15 cellular contexts compared by ENCODE assay signal in the genomic region with DNA sequence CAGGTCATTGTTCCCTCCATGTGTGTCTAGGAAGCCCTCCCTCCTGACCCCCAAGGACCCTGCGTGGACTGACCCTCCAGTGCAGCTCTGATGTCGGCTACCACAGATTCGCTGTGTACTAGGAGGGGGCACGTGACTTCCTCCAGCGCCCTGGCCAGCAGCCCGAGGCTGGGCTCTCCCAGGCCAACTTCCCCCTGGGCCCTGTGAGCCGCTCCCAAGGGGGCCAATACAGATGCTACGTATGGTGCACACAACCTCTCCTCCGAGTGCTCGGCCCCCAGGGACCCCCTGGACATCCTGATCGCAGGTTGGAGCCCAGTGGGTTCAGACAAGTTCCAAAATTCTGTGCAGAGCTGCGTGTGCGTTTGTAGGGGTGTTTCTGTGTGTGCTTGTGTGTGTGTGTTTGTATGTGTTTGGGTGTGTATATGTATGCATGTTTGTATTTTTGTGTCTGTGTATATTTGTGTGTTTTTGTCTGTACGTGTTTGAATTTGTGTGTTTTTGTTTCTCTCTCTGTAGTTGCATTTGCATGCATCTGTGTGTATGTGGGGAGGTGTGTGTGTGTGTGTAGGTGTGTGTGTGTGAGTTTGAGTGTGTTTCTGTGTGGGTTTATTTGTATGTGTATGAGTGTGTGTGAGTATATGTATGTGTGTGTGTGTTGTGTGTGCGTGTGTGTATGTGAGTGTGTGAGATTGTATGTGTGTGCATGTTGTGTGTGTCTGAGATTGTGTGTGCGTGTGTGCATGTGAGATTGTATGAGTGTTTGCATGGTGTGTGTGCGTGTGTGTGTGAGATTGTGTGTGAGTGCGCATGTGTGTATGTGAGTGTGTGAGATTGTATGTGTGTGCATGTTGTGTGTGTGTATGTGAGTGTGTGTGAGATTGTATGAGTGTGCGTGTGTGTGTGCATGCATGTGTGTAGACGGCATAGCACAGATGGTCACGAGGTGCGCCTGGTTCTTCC. TPM values are rescaled to one million over a fixed set of nuclear protein-coding genes. Genes with fewer than 3 reads are reported as not detected.
DNase-seq lines count a peak whose midpoint lies in the region; ATAC-seq and TF ChIP-seq lines count a peak whose summit lies in the region.
"Had no signal": no experiment of that assay in that cellular context is flagged by ENCODE, and none has a peak within 500 bp of the region (broad histone marks: within the 10 kb centered on the region; RNA-seq: fewer than 3 reads in every experiment).

No MANE protein-coding gene starts in this region.

- peak; percentile 38 for ATAC-seq in HG03097 (IDR thresholded peaks at IDR 0.05; ENCODE audit: low FRiP score, unreplicated experiment)
- no peak for ATAC-seq in HG02973 (IDR thresholded peaks at IDR 0.05; ENCODE audit: unreplicated experiment)
- no peak for ATAC-seq in GM21723 (IDR thresholded peaks at IDR 0.05; ENCODE audit: unreplicated experiment)

- peaks cover 26% of the 10 kb centered on the region for H3K9me3 Mint-ChIP-seq in endothelial cell (ENCODE audit: unreplicated experiment)

- H3K27ac Mint-ChIP-seq in endothelial cell (ENCODE audit: unreplicated experiment), result peak overlapping the region; percentile 27

- H3K27me3 Mint-ChIP-seq in endothelial cell (ENCODE audit: unreplicated experiment), result peaks cover 7% of the 10 kb centered on the region

- no peaks in the 10 kb centered on the region for H3K4me1 Mint-ChIP-seq in endothelial cell (ENCODE audit: unreplicated experiment)

- no peak for TF ChIP-seq CTCF in endothelial cell (IDR thresholded peaks at IDR 0.05; ENCODE audit: unreplicated experiment)

- peak overlapping the region; percentile 65 for H3K4me3 Mint-ChIP-seq in endothelial cell (ENCODE audit: unreplicated experiment)

- DNase-seq in NCI-H526 (lab: John Stamatoyannopoulos, UW), result peak; percentile 89 to 91
- no peak for DNase-seq in NCI-H526 treated with DMSO at 0.1 percent for 48 hours (lab: John Stamatoyannopoulos, UW)
- no peak for DNase-seq in endothelial cell (ENCODE audit: low spot score)
- peak; percentile 28 for DNase-seq in pons (ENCODE audit: low spot score)
- DNase-seq in GOT3 (lab: John Stamatoyannopoulos, UW), result no peak
- DNase-seq: activated CD4-positive, alpha-beta T cell treated with anti-CD3 and anti-CD28 coated beads, Interleukin-2, amount 50 U/mL, for 48 hours; activated gamma-delta T cell; Caco-2; NCI-H1694; NCI-H69; occipital lobe had no signal

- H3K36me3 Mint-ChIP-seq in endothelial cell (ENCODE audit: low read depth, unreplicated experiment), result peaks cover 7% of the 10 kb centered on the region

RNA-seq across cellular contexts. Expression of gene LILRA2, which starts 21.4 kb away (rescaled TPM):
- not detected for total RNA-seq in endothelial cell (ENCODE audit: unreplicated experiment)
- total RNA-seq: Caco-2 had no signal

RNA-seq across cellular contexts. Expression of gene LILRA1, which starts 41.2 kb away (rescaled TPM):
- total RNA-seq in endothelial cell (ENCODE audit: unreplicated experiment), result not detected
- total RNA-seq: Caco-2 had no signal

RNA-seq across cellular contexts. Expression of gene LAIR2, which starts 49.6 kb away (rescaled TPM):
- not detected for total RNA-seq in endothelial cell (ENCODE audit: unreplicated experiment)
- total RNA-seq: Caco-2, lung, occipital lobe had no signal

Comparison
In these comparisons a context has a peak if more than half of its experiments do, and no peak if none do; other contexts are left out.
1. DNase-seq: peak in NCI-H526 (2 of 2) and pons (single experiment); none in NCI-H526 treated with DMSO at 0.1 percent for 48 hours (single experiment), endothelial cell (single experiment) and GOT3 (single experiment).